9 cellular contexts compared by ENCODE assay signal in the genomic region with DNA sequence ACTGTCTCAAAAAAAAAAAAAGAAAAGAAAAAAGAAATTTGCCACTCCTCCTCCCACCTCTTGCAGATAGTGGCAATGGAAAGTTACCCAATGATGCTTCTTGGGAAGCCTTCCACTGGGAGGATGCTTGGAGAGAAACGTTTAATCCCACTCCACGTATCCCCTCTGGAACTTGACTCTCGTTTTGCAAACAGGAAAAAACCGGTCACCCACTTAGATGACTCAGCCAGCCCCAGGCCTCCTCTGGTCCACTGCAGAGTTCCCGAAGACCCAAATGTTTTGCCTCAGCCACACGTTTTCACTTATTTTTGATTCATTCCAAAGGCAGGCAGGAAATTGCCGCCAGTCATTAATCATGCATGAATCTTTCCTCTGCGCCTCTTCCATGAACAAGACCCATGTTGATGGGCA. TPM values are rescaled to one million over a fixed set of nuclear protein-coding genes. Genes with fewer than 3 reads are reported as not detected.
DNase-seq lines count a peak whose midpoint lies in the region; TF ChIP-seq lines count a peak whose summit lies in the region.
"Had no signal": no experiment of that assay in that cellular context is flagged by ENCODE, and none has a peak within 500 bp of the region (broad histone marks: within the 10 kb centered on the region; RNA-seq: fewer than 3 reads in every experiment).

No MANE protein-coding gene starts in this region.

- no peaks in the 10 kb centered on the region for H3K36me3 ChIP-seq in NT2/D1 (ENCODE audit: insufficient read depth, insufficient read length, low read length)
- H3K36me3 ChIP-seq in endodermal cell (ENCODE audit: control insufficient read depth, insufficient read depth, low read length), result no peaks in the 10 kb centered on the region

- H3K4me1 ChIP-seq in NT2/D1 (ENCODE audit: insufficient read depth, insufficient read length) (no peaks in the 10 kb centered on the region), endodermal cell (ENCODE audit: control insufficient read depth, insufficient read depth, low read length) (no peaks in the 10 kb centered on the region)

- peak overlapping the region; percentile 6 for H3K27ac Mint-ChIP-seq in endodermal cell
- H3K27ac Mint-ChIP-seq: activated T-helper 1 cell treated with anti-CD3 and anti-CD28 coated beads, Interleukin-12 subunit alpha, Interleukin-12 subunit beta, Interleukin-2, Interleukin-4 antibody, amounts not matched to agents 30 ng/mL and 10 ng/mL and 1 ng/mL, durations not matched to agents 14 hours and 24 hours and 36 hours had no signal

- H3K9me3 Mint-ChIP-seq in endodermal cell, result no peaks in the 10 kb centered on the region
- H3K9me3 Mint-ChIP-seq: activated T-helper 1 cell treated with anti-CD3 and anti-CD28 coated beads, Interleukin-12 subunit alpha, Interleukin-12 subunit beta, Interleukin-2, Interleukin-4 antibody, amounts not matched to agents 30 ng/mL and 10 ng/mL and 1 ng/mL, durations not matched to agents 14 hours and 24 hours and 36 hours had no signal

- peak; percentile 92 for DNase-seq in AG20443 (ENCODE audit: low spot score)
- DNase-seq in NT2/D1 (ENCODE audit: low read depth, low spot score), result no peak
- no peak for DNase-seq in endodermal cell
- DNase-seq in mesenteric fat pad (ENCODE audit: low spot score), result peak; percentile 41
- no peak for DNase-seq in NCI-H1417 treated with DMSO at 0.1 percent for 48 hours (lab: John Stamatoyannopoulos, UW)
- DNase-seq in DMS153 (lab: John Stamatoyannopoulos, UW), result no peak
- DNase-seq in activated T-cell treated with anti-CD3 and anti-CD28 coated beads, Interleukin-2, amount 50 U/mL, for 1 hour, result no peak
- no peak for DNase-seq in CD1c-positive myeloid dendritic cell (ENCODE audit: extremely low spot score)

- no peaks in the 10 kb centered on the region for H3K36me3 Mint-ChIP-seq in endodermal cell (ENCODE audit: low read depth)

- no peak overlapping the region for H3K27ac ChIP-seq in endodermal cell (ENCODE audit: low read depth, low read length)

- no peak overlapping the region for H3K4me3 Mint-ChIP-seq in endodermal cell
- H3K4me3 Mint-ChIP-seq: activated T-helper 1 cell treated with anti-CD3 and anti-CD28 coated beads, Interleukin-12 subunit alpha, Interleukin-12 subunit beta, Interleukin-2, Interleukin-4 antibody, amounts not matched to agents 30 ng/mL and 10 ng/mL and 1 ng/mL, durations not matched to agents 14 hours and 24 hours and 36 hours had no signal

- H3K4me1 Mint-ChIP-seq in endodermal cell, result no peaks in the 10 kb centered on the region

- WGBS in endodermal cell (ENCODE audit: insufficient coverage in 1 of 2, insufficient read length in 1 of 2), 2 experiments, result 79 to 81% methylated on average over 7 to 8 of the region's 8 CpGs

- peaks cover 2% of the 10 kb centered on the region for H3K27me3 Mint-ChIP-seq in endodermal cell (ENCODE audit: insufficient read depth)

- H3K27me3 ChIP-seq in NT2/D1 (ENCODE audit: insufficient read depth, insufficient read length), result no peaks in the 10 kb centered on the region
- no peaks in the 10 kb centered on the region for H3K27me3 ChIP-seq in endodermal cell (ENCODE audit: control insufficient read depth, insufficient read depth, low read length, poor library complexity, severe bottlenecking)

- H3K4me3 ChIP-seq in NT2/D1 (ENCODE audit: insufficient read length, low read depth) (no peak overlapping the region), endodermal cell (ENCODE audit: low read length) (no peak overlapping the region)

- H3K9ac ChIP-seq in NT2/D1 (ENCODE audit: insufficient read length, low read depth) (peak overlapping the region; percentile 36), endodermal cell (ENCODE audit: extremely low read depth, low read length, poor library complexity, severe bottlenecking) (no peak overlapping the region)

- no peak for TF ChIP-seq CTCF in endodermal cell (conservative IDR thresholded peaks at IDR 0.05)

- H3K9me3 ChIP-seq in NT2/D1 (ENCODE audit: insufficient read depth, low read length) (no peaks in the 10 kb centered on the region), endodermal cell (ENCODE audit: control insufficient read depth, low read length) (no peaks in the 10 kb centered on the region)

RNA-seq across cellular contexts. Expression of a gene that starts 9.3 kb away (rescaled TPM):
- not detected for total RNA-seq in endodermal cell
- polyA plus RNA-seq in endodermal cell (2013, experiment 1 of 2), result not detected
- not detected for polyA plus RNA-seq in endodermal cell (2013, experiment 2 of 2)
- total RNA-seq in mesenteric fat pad, result not detected
- total RNA-seq: activated T-helper 1 cell treated with anti-CD3 and anti-CD28 coated beads, Interleukin-12 subunit alpha, Interleukin-12 subunit beta, Interleukin-2, Interleukin-4 antibody, amounts not matched to agents 30 ng/mL and 10 ng/mL and 1 ng/mL, durations not matched to agents 14 hours and 24 hours and 36 hours had no signal

RNA-seq across cellular contexts. Expression of a gene that starts 13.9 kb away (rescaled TPM):
- 10 to 100 TPM; 10.2 to 15.0 TPM for total RNA-seq in endodermal cell
- 3.9 TPM for polyA plus RNA-seq in endodermal cell (2013, experiment 1 of 2)
- polyA plus RNA-seq in endodermal cell (2013, experiment 2 of 2), result 4.0 TPM
- total RNA-seq in mesenteric fat pad, result 10.9 TPM

RNA-seq across cellular contexts. Expression of a gene that starts 20.8 kb away (rescaled TPM):
- total RNA-seq in endodermal cell, result 10 to 100 TPM; 11.0 to 18.3 TPM
- polyA plus RNA-seq in endodermal cell (2013, experiment 1 of 2), result 7.4 TPM
- 6.9 TPM for polyA plus RNA-seq in endodermal cell (2013, experiment 2 of 2)
- total RNA-seq in mesenteric fat pad, result 71.8 TPM

RNA-seq across cellular contexts. Expression of a gene that starts 40.0 kb away (rescaled TPM):
- 100 to 1,000 TPM; 110 to 115 TPM for total RNA-seq in endodermal cell
- 94.4 TPM for polyA plus RNA-seq in endodermal cell (2013, experiment 1 of 2)
- polyA plus RNA-seq in endodermal cell (2013, experiment 2 of 2), result 97.2 TPM
- 138 TPM for total RNA-seq in mesenteric fat pad

Comparison
In these comparisons a context has a peak if more than half of its experiments do, and no peak if none do; other contexts are left out.
1. DNase-seq: peak in AG20443 (single experiment) and mesenteric fat pad (single experiment); none in NT2/D1 (single experiment), endodermal cell (single experiment), NCI-H1417 treated with DMSO at 0.1 percent for 48 hours (single experiment), DMS153 (single experiment), activated T-cell treated with anti-CD3 and anti-CD28 coated beads, Interleukin-2, amount 50 U/mL, for 1 hour (single experiment) and CD1c-positive myeloid dendritic cell (single experiment).